In the genomic region with DNA sequence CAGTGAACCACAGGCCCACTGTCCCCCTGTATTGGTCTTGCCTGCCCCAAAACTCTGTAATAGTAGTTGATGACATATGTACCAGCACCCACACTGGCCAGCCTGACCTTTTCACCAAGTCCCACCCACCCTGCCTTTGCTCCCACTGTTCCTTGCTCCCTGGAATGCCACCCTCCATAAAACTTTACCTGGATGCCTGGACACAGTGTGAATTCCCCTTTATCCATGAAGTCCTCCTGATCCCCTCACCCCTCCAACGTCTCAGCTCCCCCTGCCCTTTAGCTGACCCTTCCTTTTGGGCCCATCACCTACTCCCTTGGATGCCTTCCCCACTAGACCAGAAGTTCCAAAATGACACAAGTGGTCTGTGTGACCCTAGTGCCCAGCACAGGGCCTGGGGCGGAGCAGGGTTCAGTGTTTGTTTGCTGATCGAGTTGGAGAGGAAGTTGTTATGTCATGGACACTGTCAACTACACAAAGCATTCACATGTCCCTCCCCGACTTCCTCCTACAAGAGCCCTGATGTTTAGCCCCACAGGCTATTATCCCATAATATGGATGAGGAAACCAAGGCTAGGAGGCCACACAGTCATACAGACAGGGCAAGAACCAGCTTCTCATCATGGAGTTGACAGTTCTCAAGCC, we compare ENCODE assay signal across 1 cellular context.
TF ChIP-seq lines count a peak whose summit lies in the region.

No MANE protein-coding gene starts in this region.

TF ChIP-seq in HepG2, 621 proteins besides CTCF, POLR2A, EP300 and RAD21 (continued from another document):
- TF ChIP-seq ZNF160 (CRISPR knock-in tag; IDR thresholded peaks at IDR 0.05), result no peak
- peak; percentile 58 for TF ChIP-seq ZFX (CRISPR knock-in tag; IDR thresholded peaks at IDR 0.05; ENCODE audit: low read depth)
- 0 out of 2 replicates have a peak, but pooled peaks have one; percentile 18 for TF ChIP-seq CEBPG (CRISPR knock-in tag; IDR thresholded peaks at IDR 0.05)
- TF ChIP-seq POLR2G (IDR thresholded peaks at IDR 0.05; ENCODE audit: low read depth, low read length), result no peak; the same call in 1 of the 2 replicates
- no peak for TF ChIP-seq ZBTB42 (CRISPR knock-in tag; IDR thresholded peaks at IDR 0.05)
- TF ChIP-seq AHDC1 (CRISPR knock-in tag; IDR thresholded peaks at IDR 0.05; ENCODE audit: borderline replicate concordance), result peak; percentile 45; the same call in 1 of the 2 replicates
- no peak for TF ChIP-seq KDM5B (CRISPR knock-in tag; IDR thresholded peaks at IDR 0.05; ENCODE audit: borderline replicate concordance)
- peak; percentile 89 for TF ChIP-seq SALL1 (CRISPR knock-in tag; IDR thresholded peaks at IDR 0.05)
- TF ChIP-seq ZBTB37 (CRISPR knock-in tag; IDR thresholded peaks at IDR 0.05), result no peak
- TF ChIP-seq LCORL (IDR thresholded peaks at IDR 0.05), result no peak
- TF ChIP-seq LCORL (CRISPR knock-in tag; IDR thresholded peaks at IDR 0.05), result peak; percentile 94
- TF ChIP-seq HHEX (CRISPR knock-in tag; IDR thresholded peaks at IDR 0.05), result no peak
- no peak for TF ChIP-seq ZNF704 (CRISPR knock-in tag; IDR thresholded peaks at IDR 0.05; ENCODE audit: borderline replicate concordance)
TF ChIP-seq in HepG2: peak in this region for 114.
